ENCODE assay signal across 8 cellular contexts in genomic region chr12:132638541-132639408, GRCh38. TPM values are rescaled to one million over a fixed set of nuclear protein-coding genes. Genes with fewer than 3 reads are reported as not detected.
DNase-seq lines count a peak whose midpoint lies in the region; ATAC-seq and TF ChIP-seq lines count a peak whose summit lies in the region.

No MANE protein-coding gene starts in this region.

- TF ChIP-seq CTCF in endothelial cell (IDR thresholded peaks at IDR 0.05; ENCODE audit: unreplicated experiment) (peak; percentile 64), neural cell (IDR thresholded peaks at IDR 0.05; ENCODE audit: poor library complexity, severe bottlenecking) (peak; percentile 73)

- H3K9me3 Mint-ChIP-seq in activated naive CD4-positive, alpha-beta T cell treated with anti-CD3 and anti-CD28 coated beads, Interleukin-2, amount 10 ng/mL, durations not matched to agents 7 days and 5 days = no peaks in the 10 kb centered on the region
- H3K9me3 Mint-ChIP-seq in endothelial cell (ENCODE audit: unreplicated experiment) = no peaks in the 10 kb centered on the region

- no peaks in the 10 kb centered on the region for H4K20me1 ChIP-seq in neural cell (ENCODE audit: insufficient read depth)

- no peak overlapping the region for H3K4me3 Mint-ChIP-seq in activated naive CD4-positive, alpha-beta T cell treated with anti-CD3 and anti-CD28 coated beads, Interleukin-2, amount 10 ng/mL, durations not matched to agents 7 days and 5 days
- no peak overlapping the region for H3K4me3 Mint-ChIP-seq in endothelial cell (ENCODE audit: unreplicated experiment)

- CTCF ChIA-PET in activated naive CD4-positive, alpha-beta T cell treated with anti-CD3 and anti-CD28 coated beads, Interleukin-2, amount 10 ng/mL, durations not matched to agents 7 days and 5 days (lab: Charles Lee) = interaction anchor here (0.8 to 4.0 kb wide), 8 partner anchors 14 to 224 kb away, joined by 3 to 17 read pairs (median 4); no protein-coding TSS in a partner anchor

- H3K9me2 ChIP-seq in neural cell (ENCODE audit: insufficient read depth, low read length) = no peaks in the 10 kb centered on the region

- no peak overlapping the region for H3K4me3 ChIP-seq in neural cell (ENCODE audit: low read length)

- no peaks in the 10 kb centered on the region for H3K27me3 Mint-ChIP-seq in activated naive CD4-positive, alpha-beta T cell treated with anti-CD3 and anti-CD28 coated beads, Interleukin-2, amount 10 ng/mL, durations not matched to agents 7 days and 5 days
- H3K27me3 Mint-ChIP-seq in endothelial cell (ENCODE audit: unreplicated experiment) = peaks cover 23% of the 10 kb centered on the region

- no peaks in the 10 kb centered on the region for H3K36me3 ChIP-seq in neural cell (ENCODE audit: insufficient read depth, low read length)

- H3K27ac ChIP-seq in neural cell (ENCODE audit: low read length) = no peak overlapping the region

- H3K4me1 Mint-ChIP-seq in activated naive CD4-positive, alpha-beta T cell treated with anti-CD3 and anti-CD28 coated beads, Interleukin-2, amount 10 ng/mL, durations not matched to agents 7 days and 5 days = peaks cover 10% of the 10 kb centered on the region
- peaks cover 4% of the 10 kb centered on the region for H3K4me1 Mint-ChIP-seq in endothelial cell (ENCODE audit: unreplicated experiment)

- no peak for TF ChIP-seq EP300 in neural cell (conservative IDR thresholded peaks at IDR 0.05; ENCODE audit: poor library complexity, severe bottlenecking)

- H3K4me2 ChIP-seq in neural cell (ENCODE audit: low read length) = no peak overlapping the region

- H3K79me2 ChIP-seq in neural cell (replicated peaks; ENCODE audit: insufficient read depth, low read length) = no peaks in the 10 kb centered on the region

- no peak for ATAC-seq in HG03280 (IDR thresholded peaks at IDR 0.05; ENCODE audit: unreplicated experiment)
- no peak for ATAC-seq in GM18868 (IDR thresholded peaks at IDR 0.05; ENCODE audit: unreplicated experiment)

- no peaks in the 10 kb centered on the region for H3K9me3 ChIP-seq in neural cell (ENCODE audit: low read length)

- TF ChIP-seq RAD21 in neural cell (conservative IDR thresholded peaks at IDR 0.05) = peak; percentile 63

- no peaks in the 10 kb centered on the region for H3K27me3 ChIP-seq in neural cell (ENCODE audit: insufficient read depth, low read depth, low read length)

- H3F3A ChIP-seq in neural cell (ENCODE audit: insufficient read depth, low read length, poor library complexity, severe bottlenecking) = no peaks in the 10 kb centered on the region

- H2AFZ ChIP-seq in neural cell (ENCODE audit: low read depth, low read length) = no peak overlapping the region

- peak; percentile 38 for DNase-seq in activated naive CD4-positive, alpha-beta T cell treated with anti-CD3 and anti-CD28 coated beads, Interleukin-2, amount 10 ng/mL, durations not matched to agents 7 days and 5 days
- no peak for DNase-seq in activated naive CD4-positive, alpha-beta T cell treated with anti-CD3 and anti-CD28 coated beads, Interleukin-2, amount 50 U/mL, for 16 hours
- peak; percentile 80 for DNase-seq in NOMO-1 treated with DMSO at 0.1 percent for 48 hours (lab: John Stamatoyannopoulos, UW; ENCODE audit: unreplicated experiment)
- DNase-seq in endothelial cell (ENCODE audit: low spot score) = peak; percentile 40
- no peak for DNase-seq in NCI-H1930 (lab: John Stamatoyannopoulos, UW)

- peaks cover 70% of the 10 kb centered on the region for H3K36me3 Mint-ChIP-seq in activated naive CD4-positive, alpha-beta T cell treated with anti-CD3 and anti-CD28 coated beads, Interleukin-2, amount 10 ng/mL, durations not matched to agents 7 days and 5 days
- H3K36me3 Mint-ChIP-seq in endothelial cell (ENCODE audit: low read depth, unreplicated experiment) = peaks cover 72% of the 10 kb centered on the region

- no peak overlapping the region for H3K9ac ChIP-seq in neural cell (ENCODE audit: low read length)

- peak overlapping the region; percentile 0 for H3K27ac Mint-ChIP-seq in activated naive CD4-positive, alpha-beta T cell treated with anti-CD3 and anti-CD28 coated beads, Interleukin-2, amount 10 ng/mL, durations not matched to agents 7 days and 5 days
- H3K27ac Mint-ChIP-seq in endothelial cell (ENCODE audit: unreplicated experiment) = peak overlapping the region; percentile 39

TF ChIP-seq in neural cell, 6 proteins besides CTCF, POLR2A, EP300 and RAD21:
- TF ChIP-seq, protein P1, sequence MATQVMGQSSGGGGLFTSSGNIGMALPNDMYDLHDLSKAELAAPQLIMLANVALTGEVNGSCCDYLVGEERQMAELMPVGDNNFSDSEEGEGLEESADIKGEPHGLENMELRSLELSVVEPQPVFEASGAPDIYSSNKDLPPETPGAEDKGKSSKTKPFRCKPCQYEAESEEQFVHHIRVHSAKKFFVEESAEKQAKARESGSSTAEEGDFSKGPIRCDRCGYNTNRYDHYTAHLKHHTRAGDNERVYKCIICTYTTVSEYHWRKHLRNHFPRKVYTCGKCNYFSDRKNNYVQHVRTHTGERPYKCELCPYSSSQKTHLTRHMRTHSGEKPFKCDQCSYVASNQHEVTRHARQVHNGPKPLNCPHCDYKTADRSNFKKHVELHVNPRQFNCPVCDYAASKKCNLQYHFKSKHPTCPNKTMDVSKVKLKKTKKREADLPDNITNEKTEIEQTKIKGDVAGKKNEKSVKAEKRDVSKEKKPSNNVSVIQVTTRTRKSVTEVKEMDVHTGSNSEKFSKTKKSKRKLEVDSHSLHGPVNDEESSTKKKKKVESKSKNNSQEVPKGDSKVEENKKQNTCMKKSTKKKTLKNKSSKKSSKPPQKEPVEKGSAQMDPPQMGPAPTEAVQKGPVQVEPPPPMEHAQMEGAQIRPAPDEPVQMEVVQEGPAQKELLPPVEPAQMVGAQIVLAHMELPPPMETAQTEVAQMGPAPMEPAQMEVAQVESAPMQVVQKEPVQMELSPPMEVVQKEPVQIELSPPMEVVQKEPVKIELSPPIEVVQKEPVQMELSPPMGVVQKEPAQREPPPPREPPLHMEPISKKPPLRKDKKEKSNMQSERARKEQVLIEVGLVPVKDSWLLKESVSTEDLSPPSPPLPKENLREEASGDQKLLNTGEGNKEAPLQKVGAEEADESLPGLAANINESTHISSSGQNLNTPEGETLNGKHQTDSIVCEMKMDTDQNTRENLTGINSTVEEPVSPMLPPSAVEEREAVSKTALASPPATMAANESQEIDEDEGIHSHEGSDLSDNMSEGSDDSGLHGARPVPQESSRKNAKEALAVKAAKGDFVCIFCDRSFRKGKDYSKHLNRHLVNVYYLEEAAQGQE (IDR thresholded peaks at IDR 0.05; ENCODE audit: borderline replicate concordance) = no peak
- TF ChIP-seq TAF1 (IDR thresholded peaks at IDR 0.05; ENCODE audit: low read depth) (no peak), SMC3 (conservative IDR thresholded peaks at IDR 0.05; ENCODE audit: poor library complexity) (peak; percentile 75), POLR2AphosphoS5 (IDR thresholded peaks at IDR 0.05) (no peak)

RNA-seq across cellular contexts. Expression of gene P2RX2, which starts 20.2 kb away (rescaled TPM):
- not detected for total RNA-seq in endothelial cell (ENCODE audit: unreplicated experiment)
- polyA plus RNA-seq in neural cell = not detected in 2 replicates
- polyA minus RNA-seq in neural cell = not detected in 2 replicates

RNA-seq across cellular contexts. Expression of gene LRCOL1, which starts 28.4 kb away (rescaled TPM):
- not detected for total RNA-seq in endothelial cell (ENCODE audit: unreplicated experiment)
- not detected in 2 replicates for polyA plus RNA-seq in neural cell
- polyA minus RNA-seq in neural cell = not detected in 2 replicates

RNA-seq across cellular contexts. Expression of gene POLE, which starts 48.4 kb away (rescaled TPM):
- 137 TPM for total RNA-seq in endothelial cell (ENCODE audit: unreplicated experiment)
- 8.5 and 25.6 TPM in 2 replicates for polyA plus RNA-seq in neural cell
- polyA minus RNA-seq in neural cell = 25.2 and 28.0 TPM in 2 replicates

RNA-seq across cellular contexts. Expression of gene PXMP2, which starts 48.6 kb away (rescaled TPM):
- total RNA-seq in endothelial cell (ENCODE audit: unreplicated experiment) = 18.6 TPM
- polyA plus RNA-seq in neural cell = 94.4 and 95.8 TPM in 2 replicates
- polyA minus RNA-seq in neural cell = 34.1 and 34.4 TPM in 2 replicates

Comparison
In these comparisons a context has a peak if more than half of its experiments do, and no peak if none do; other contexts are left out.
1. DNase-seq: peak in activated naive CD4-positive, alpha-beta T cell treated with anti-CD3 and anti-CD28 coated beads, Interleukin-2, amount 10 ng/mL, durations not matched to agents 7 days and 5 days (single experiment), NOMO-1 treated with DMSO at 0.1 percent for 48 hours (single experiment) and endothelial cell (single experiment); none in activated naive CD4-positive, alpha-beta T cell treated with anti-CD3 and anti-CD28 coated beads, Interleukin-2, amount 50 U/mL, for 16 hours (single experiment) and NCI-H1930 (0 of 2).